Comparison of ENCODE assay signal across 8 cellular contexts in the genomic region with DNA sequence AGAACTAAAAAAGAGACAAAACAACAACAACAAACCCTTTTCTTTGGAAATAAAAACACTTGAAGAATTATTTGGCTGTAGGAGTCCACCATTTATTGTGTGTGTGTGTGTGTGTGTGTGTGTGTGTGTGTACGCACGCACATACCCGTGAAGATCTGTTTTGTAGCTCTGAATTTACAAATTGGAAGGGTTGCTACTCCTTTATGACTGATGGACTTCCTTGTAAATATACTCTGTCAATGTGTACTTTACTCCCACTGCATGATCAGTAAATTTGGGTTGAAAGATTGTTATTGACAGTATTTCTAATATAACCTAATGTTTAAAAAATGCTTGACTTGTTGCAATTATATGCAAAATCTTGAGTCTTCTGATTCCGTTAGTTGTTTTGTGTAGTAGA.
"Had no signal": no experiment of that assay in that cellular context is flagged by ENCODE, and none has a peak within 500 bp of the region (broad histone marks: within the 10 kb centered on the region; RNA-seq: fewer than 3 reads in every experiment).

No MANE protein-coding gene starts in this region.

- FAIRE-seq: G401.6, GM12878, GM12891, GM12892, GM18507, GM19239 had no signal

- ATAC-seq: GM12878 had no signal

- DNase-seq: GDM1, GF-D8 had no signal

- H3K4me3 ChIP-seq: GM12878 had no signal
